Comparison of ENCODE assay signal across 14 cellular contexts in genomic region chr2:104406273-104406726, GRCh38.
DNase-seq lines count a peak whose midpoint lies in the region; ATAC-seq, FAIRE-seq and TF ChIP-seq lines count a peak whose summit lies in the region.
"Had no signal": no experiment of that assay in that cellular context is flagged by ENCODE, and none has a peak within 500 bp of the region (broad histone marks: within the 10 kb centered on the region; RNA-seq: fewer than 3 reads in every experiment).

No MANE protein-coding gene starts in this region.

- no peak for ATAC-seq in GM19023 (IDR thresholded peaks at IDR 0.05; ENCODE audit: unreplicated experiment)

- no peaks in the 10 kb centered on the region for H3K9me2 ChIP-seq in SK-N-SH

- CTCF ChIA-PET in MCF 10A (lab: Yijun Ruan, JAX) = no interaction called here
- CTCF ChIA-PET in mammary epithelial cell (lab: Charles Lee; ENCODE audit: low non-redundant PET) = no interaction called here
- CTCF ChIA-PET in SK-N-SH (lab: Yijun Ruan, JAX) = interaction anchor here (1.0 kb wide), 1 partner anchor 328 kb away, joined by 3 read pairs; no protein-coding TSS in a partner anchor

- H3K36me3 Mint-ChIP-seq in MCF 10A (ENCODE audit: insufficient read depth, unreplicated experiment) = no peaks in the 10 kb centered on the region
- H3K36me3 Mint-ChIP-seq: immature natural killer cell had no signal

- no peak overlapping the region for H3K4me3 Mint-ChIP-seq in MCF 10A (ENCODE audit: unreplicated experiment)
- H3K4me3 Mint-ChIP-seq: immature natural killer cell had no signal

- H3K36me3 ChIP-seq in mammary epithelial cell (ENCODE audit: insufficient read depth, low read length) = no peaks in the 10 kb centered on the region
- H3K36me3 ChIP-seq in SK-N-SH (replicated peaks in 1 of 2; ENCODE audit: control insufficient read depth in 1 of 2, insufficient read depth in 2 of 2, low read length in 1 of 2) = no peaks in the 10 kb centered on the region
- H3K36me3 ChIP-seq: esophagus muscularis mucosa, thoracic aorta had no signal

- TF ChIP-seq RAD21 in SK-N-SH (IDR thresholded peaks at IDR 0.05; ENCODE audit: low read length) = no peak

- TF ChIP-seq EP300 in SK-N-SH (IDR thresholded peaks at IDR 0.05; ENCODE audit: borderline replicate concordance in 1 of 2, low read depth in 1 of 2, low read length in 1 of 2) = peak in 1 of 2 experiments; percentile 46; a peak in 1 of 4 replicates

- TF ChIP-seq CTCF in MCF 10A (IDR thresholded peaks at IDR 0.05; ENCODE audit: unreplicated experiment) (no peak), mammary epithelial cell (conservative IDR thresholded peaks at IDR 0.05 in 1 of 2, IDR thresholded peaks at IDR 0.05 in 1 of 2; ENCODE audit: extremely low read depth in 1 of 2, insufficient read depth in 1 of 2, low read depth in 1 of 2, low read length in 2 of 2) (no peak), SK-N-SH (IDR thresholded peaks at IDR 0.05) (no peak), D721Med (IDR thresholded peaks at IDR 0.05; ENCODE audit: insufficient read depth, missing control alignments) (no peak)

- H3K79me2 ChIP-seq in mammary epithelial cell (ENCODE audit: insufficient read depth, low read length) = no peaks in the 10 kb centered on the region
- H3K79me2 ChIP-seq in SK-N-SH (ENCODE audit: insufficient read depth) = no peaks in the 10 kb centered on the region

- no peak overlapping the region for H3K27ac Mint-ChIP-seq in MCF 10A (ENCODE audit: low read depth, unreplicated experiment)
- H3K27ac Mint-ChIP-seq: immature natural killer cell had no signal

- no peaks in the 10 kb centered on the region for H3K4me1 Mint-ChIP-seq in MCF 10A (ENCODE audit: insufficient read depth, unreplicated experiment)
- H3K4me1 Mint-ChIP-seq: immature natural killer cell had no signal

- H3K9me3 ChIP-seq in mammary epithelial cell (replicated peaks; ENCODE audit: insufficient read depth, low read length) (peaks cover 5% of the 10 kb centered on the region), SK-N-SH (no peaks in the 10 kb centered on the region)
- H3K9me3 ChIP-seq: esophagus muscularis mucosa, thoracic aorta had no signal

- H2AFZ ChIP-seq in mammary epithelial cell (ENCODE audit: low read depth, low read length) (no peak overlapping the region), SK-N-SH (ENCODE audit: low read depth) (no peak overlapping the region)

- peaks cover 76% of the 10 kb centered on the region for H3K27me3 Mint-ChIP-seq in MCF 10A (ENCODE audit: insufficient read depth, unreplicated experiment)

- DNase-seq in MCF 10A (ENCODE audit: unreplicated experiment) = peak; percentile 26
- DNase-seq in mammary epithelial cell = no peak
- DNase-seq in SK-N-SH = peak; percentile 36
- DNase-seq in hypothalamus (lab: John Stamatoyannopoulos, UW) = peak in 37 of 51 donors; percentile 15 to 78 (median 44)
- no peak for DNase-seq in NCI-H1694 treated with DMSO at 0.1 percent for 48 hours (lab: John Stamatoyannopoulos, UW)
- DNase-seq in germinal center (ENCODE audit: low spot score) = no peak
- no peak for DNase-seq in D721Med (ENCODE audit: insufficient read length, low spot score)
- DNase-seq: activated CD4-positive, CD25-positive, alpha-beta regulatory T cell treated with anti-CD3 and anti-CD28 coated beads, Interleukin-2, amount 50 U/mL, for 72 hours; DND-41; immature natural killer cell had no signal

- H3K27ac ChIP-seq in mammary epithelial cell (ENCODE audit: insufficient read depth, low read depth, low read length) = no peak overlapping the region
- H3K27ac ChIP-seq in SK-N-SH (ENCODE audit: low read depth in 2 of 2, low read length in 1 of 2) = peak overlapping the region in 1 of 2 experiments; percentile 76; a peak in 2 of 4 replicates
- H3K27ac ChIP-seq: esophagus muscularis mucosa, thoracic aorta had no signal

- H3K27me3 ChIP-seq in mammary epithelial cell (ENCODE audit: insufficient read depth, low read length) (no peaks in the 10 kb centered on the region), SK-N-SH (ENCODE audit: insufficient read depth) (no peaks in the 10 kb centered on the region)

- dilution Hi-C loops in mammary epithelial cell (cut with HindIII; ENCODE audit: low sequenced_read_pairs) = no loop called here

- H3K4me3 ChIP-seq in mammary epithelial cell (replicated peaks in 1 of 3; ENCODE audit: insufficient read depth in 1 of 3, low read depth in 2 of 3, low read length in 3 of 3) (no peak overlapping the region), SK-N-SH (ENCODE audit: low read depth in 2 of 2, low read length in 1 of 2) (no peak overlapping the region; a peak in 1 of 4 replicates)
- H3K4me3 ChIP-seq: esophagus muscularis mucosa, thoracic aorta had no signal

- 21% methylated on average over 10 of the region's 10 CpGs for WGBS in mammary epithelial cell (ENCODE audit: low coverage, missing lambda C conversion rate)
- WGBS in SK-N-SH (ENCODE audit: low lambda C conversion rate) = 22% methylated on average over 10 of the region's 10 CpGs

- in situ Hi-C loops in mammary epithelial cell (cut with MboI; ENCODE audit: low sequenced_read_pairs in 2 of 2) = no loop called here

- FAIRE-seq in D721Med (lab: Jason Lieb, UNC) = no peak
- FAIRE-seq: A204.1 had no signal

- no peaks in the 10 kb centered on the region for H3K9me3 Mint-ChIP-seq in MCF 10A (ENCODE audit: unreplicated experiment)

- H3K4me2 ChIP-seq in mammary epithelial cell (ENCODE audit: insufficient read depth, low read depth, low read length) = no peak overlapping the region
- H3K4me2 ChIP-seq in SK-N-SH = no peak overlapping the region

- no peaks in the 10 kb centered on the region for H3F3A ChIP-seq in SK-N-SH (replicated peaks; ENCODE audit: insufficient read depth)

- intact Hi-C loops in MCF 10A (cut with micrococcal nuclease) = no loop called here
- intact Hi-C loops in mammary epithelial cell (cut with micrococcal nuclease) = no loop called here

- H3K4me1 ChIP-seq in mammary epithelial cell (ENCODE audit: insufficient read depth, low read length) (no peaks in the 10 kb centered on the region), SK-N-SH (ENCODE audit: control insufficient read depth in 1 of 2, insufficient read depth in 2 of 2, low read depth in 1 of 2, low read length in 1 of 2) (peaks cover 0 to 10% of the 10 kb centered on the region in 2 experiments; a peak in 2 of 4 replicates)

- no TSS peak for BruUV-seq in MCF 10A (replicated peaks; lab: Mats Ljungman, UMichigan)
- no TSS peak for BruUV-seq in mammary epithelial cell (replicated peaks; lab: Mats Ljungman, UMichigan)

- H4K20me1 ChIP-seq in mammary epithelial cell (ENCODE audit: insufficient read depth, low read length) (no peaks in the 10 kb centered on the region), SK-N-SH (ENCODE audit: insufficient read depth) (no peaks in the 10 kb centered on the region)

- POLR2A ChIA-PET in MCF 10A (lab: Yijun Ruan, JAX) = interaction anchor here (0.6 kb wide), 1 partner anchor 468 kb away, joined by 3 read pairs; no protein-coding TSS in a partner anchor
- POLR2A ChIA-PET in SK-N-SH (lab: Yijun Ruan, JAX) = no interaction called here

- H3K9ac ChIP-seq in mammary epithelial cell (ENCODE audit: insufficient read depth, low read length) (no peak overlapping the region), SK-N-SH (no peak overlapping the region)

TF ChIP-seq in SK-N-SH, 30 proteins besides CTCF, POLR2A, EP300 and RAD21:
- TF ChIP-seq CHD2 (IDR thresholded peaks at IDR 0.05; ENCODE audit: low read length, partially characterized antibody) (peak; percentile 35), RCOR1 (IDR thresholded peaks at IDR 0.05; ENCODE audit: low read length) (peak; percentile 49; the same call in 1 of the 2 replicates), RXRA (IDR thresholded peaks at IDR 0.05; ENCODE audit: borderline replicate concordance, low read depth) (no peak), RFX5 (IDR thresholded peaks at IDR 0.05; ENCODE audit: low read length) (peak; percentile 48; the same call in 1 of the 2 replicates), GATA2 (CRISPR knock-in tag; IDR thresholded peaks at IDR 0.05) (peak; percentile 24; the same call in 1 of the 2 replicates), MXI1 (IDR thresholded peaks at IDR 0.05; ENCODE audit: low read depth, low read length) (peak; percentile 44)

Comparison
In these comparisons a context has a peak if more than half of its experiments do, and no peak if none do; other contexts are left out.
1. DNase-seq: peak in MCF 10A (single experiment), SK-N-SH (single experiment) and hypothalamus (37 of 51); none in mammary epithelial cell (single experiment), NCI-H1694 treated with DMSO at 0.1 percent for 48 hours (single experiment), germinal center (single experiment) and D721Med (single experiment).